Comparison of ENCODE assay signal across 8 cellular contexts in genomic region chr18:21112140-21112473, GRCh38. TPM values are rescaled to one million over a fixed set of nuclear protein-coding genes. Genes with fewer than 3 reads are reported as not detected.
DNase-seq lines count a peak whose midpoint lies in the region; ATAC-seq and TF ChIP-seq lines count a peak whose summit lies in the region.

No MANE protein-coding gene starts in this region.

- peaks cover 8% of the 10 kb centered on the region for H3K27me3 Mint-ChIP-seq in T-helper 1 cell treated with Interleukin-12 subunit alpha and Interleukin-12 subunit beta and Interleukin-4 antibody, amounts not matched to agents 30 μg/mL and 1 μg/mL, for 36 hours (ENCODE audit: low read depth)

- no peaks in the 10 kb centered on the region for H3K9me3 Mint-ChIP-seq in T-helper 1 cell treated with Interleukin-12 subunit alpha and Interleukin-12 subunit beta and Interleukin-4 antibody, amounts not matched to agents 30 μg/mL and 1 μg/mL, for 36 hours

- H3K36me3 ChIP-seq in esophagus (ENCODE audit: control insufficient read depth in 2 of 2, insufficient read depth in 2 of 2, low read length in 1 of 2) (no peaks in the 10 kb centered on the region), osteoblast (ENCODE audit: insufficient read depth, low read length) (no peaks in the 10 kb centered on the region)

- H3K4me1 Mint-ChIP-seq in T-helper 1 cell treated with Interleukin-12 subunit alpha and Interleukin-12 subunit beta and Interleukin-4 antibody, amounts not matched to agents 30 μg/mL and 1 μg/mL, for 36 hours (ENCODE audit: low read depth): peaks cover 10% of the 10 kb centered on the region

- no peaks in the 10 kb centered on the region for H3K27me3 ChIP-seq in esophagus (ENCODE audit: control insufficient read depth in 1 of 2, insufficient read depth in 2 of 2, low read length in 2 of 2)
- no peaks in the 10 kb centered on the region for H3K27me3 ChIP-seq in osteoblast (ENCODE audit: insufficient read depth, low read length)

- WGBS in esophagus, 2 donors: 0% methylated on average over 16 of the region's 16 CpGs

- peak overlapping the region; percentile 93 for H3K4me2 ChIP-seq in osteoblast (ENCODE audit: insufficient read depth, low read length)

- H3K36me3 Mint-ChIP-seq in T-helper 1 cell treated with Interleukin-12 subunit alpha and Interleukin-12 subunit beta and Interleukin-4 antibody, amounts not matched to agents 30 μg/mL and 1 μg/mL, for 36 hours (ENCODE audit: low read depth): peaks cover 8% of the 10 kb centered on the region

- no peaks in the 10 kb centered on the region for H3K4me1 ChIP-seq in esophagus (ENCODE audit: control insufficient read depth in 2 of 2, insufficient read depth in 2 of 2, low read length in 1 of 2)
- peaks cover 38% of the 10 kb centered on the region for H3K4me1 ChIP-seq in osteoblast (ENCODE audit: insufficient read depth, low read length)

- H3K27ac ChIP-seq in esophagus (ENCODE audit: low read depth in 2 of 2, low read length in 1 of 2) (peak overlapping the region; percentile 76 to 86), osteoblast (ENCODE audit: low read depth, low read length) (peak overlapping the region; percentile 98)

- no peak for ATAC-seq in HG03571 (IDR thresholded peaks at IDR 0.05; ENCODE audit: unreplicated experiment)

- TF ChIP-seq CTCF in osteoblast (IDR thresholded peaks at IDR 0.05; ENCODE audit: extremely low read depth, low read depth, low read length): no peak

- H3K79me2 ChIP-seq in osteoblast (ENCODE audit: insufficient read depth, low read length): peaks cover 44% of the 10 kb centered on the region

- H3K4me3 ChIP-seq in esophagus (ENCODE audit: low read depth in 1 of 2, low read length in 2 of 2): peak overlapping the region; percentile 65 to 71
- peak overlapping the region; percentile 75 for H3K4me3 ChIP-seq in osteoblast (ENCODE audit: insufficient read depth, low read length)

- no peaks in the 10 kb centered on the region for H3K9me3 ChIP-seq in esophagus (ENCODE audit: control insufficient read depth in 2 of 2, insufficient read depth in 1 of 2, low read depth in 1 of 2, low read length in 1 of 2)
- no peaks in the 10 kb centered on the region for H3K9me3 ChIP-seq in osteoblast (ENCODE audit: low read depth, low read length)

- H2AFZ ChIP-seq in osteoblast (ENCODE audit: low read length): peak overlapping the region; percentile 89

- H4K20me1 ChIP-seq in osteoblast (ENCODE audit: insufficient read depth, low read length): peaks cover 34% of the 10 kb centered on the region

- peak overlapping the region; percentile 81 for H3K27ac Mint-ChIP-seq in T-helper 1 cell treated with Interleukin-12 subunit alpha and Interleukin-12 subunit beta and Interleukin-4 antibody, amounts not matched to agents 30 μg/mL and 1 μg/mL, for 36 hours

- DNase-seq in T-helper 1 cell: no peak
- DNase-seq in activated CD4-positive, alpha-beta T cell treated with anti-CD3 and anti-CD28 coated beads for 48 hours: peak; percentile 61
- peak; percentile 79 for DNase-seq in osteoblast (ENCODE audit: insufficient read length, low spot score, missing footprints)
- no peak for DNase-seq in NCI-H82 treated with DMSO at 0.1 percent for 48 hours (lab: John Stamatoyannopoulos, UW; ENCODE audit: unreplicated experiment)
- DNase-seq in Ammon's horn (ENCODE audit: low spot score): no peak

- no peak overlapping the region for H3K4me3 Mint-ChIP-seq in T-helper 1 cell treated with Interleukin-12 subunit alpha and Interleukin-12 subunit beta and Interleukin-4 antibody, amounts not matched to agents 30 μg/mL and 1 μg/mL, for 36 hours

RNA-seq across cellular contexts. Expression of gene ROCK1, which starts 0.5 kb away (rescaled TPM):
- polyA plus RNA-seq in esophagus: 1 to 10 TPM; 6.0 to 8.8 TPM
- 42.7 and 56.0 TPM in 2 replicates for total RNA-seq in osteoblast

Comparison
In these comparisons a context has a peak if more than half of its experiments do, and no peak if none do; other contexts are left out.
1. DNase-seq: peak in activated CD4-positive, alpha-beta T cell treated with anti-CD3 and anti-CD28 coated beads for 48 hours (single experiment) and osteoblast (single experiment); none in T-helper 1 cell (0 of 5), NCI-H82 treated with DMSO at 0.1 percent for 48 hours (single experiment) and Ammon's horn (single experiment).